In the genomic region with DNA sequence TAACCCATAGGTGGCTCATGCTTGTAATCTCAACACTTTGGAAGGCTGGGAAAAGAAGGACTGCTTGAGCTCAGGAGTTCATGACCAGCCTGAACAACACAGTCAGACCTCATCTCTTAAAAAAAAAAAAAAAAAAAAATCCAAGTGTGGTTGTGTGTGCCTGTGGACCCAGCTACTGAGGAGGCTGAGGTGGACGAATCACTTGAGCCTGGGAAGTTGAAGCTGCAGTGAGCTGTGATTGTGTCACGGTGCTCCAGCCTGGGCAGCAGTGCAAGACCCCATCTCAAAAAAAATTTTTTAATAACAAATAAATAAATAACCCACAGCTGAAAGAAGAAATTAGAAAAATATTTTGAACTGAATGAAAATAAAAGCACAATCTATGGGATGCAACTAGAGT, we compare ENCODE assay signal across 22 cellular contexts. TPM values are rescaled to one million over a fixed set of nuclear protein-coding genes. Genes with fewer than 3 reads are reported as not detected.
A peak's percentile ranks its signal among the peaks of the same experiment; 100 is the strongest.
DNase-seq lines count a peak whose midpoint lies in the region; ATAC-seq, FAIRE-seq and TF ChIP-seq lines count a peak whose summit lies in the region.
"Had no signal": no experiment of that assay in that cellular context is flagged by ENCODE, and none has a peak within 500 bp of the region (broad histone marks: within the 10 kb centered on the region; RNA-seq: fewer than 3 reads in every experiment).

No MANE protein-coding gene starts in this region.

- POLR2A ChIA-PET in K562 (lab: Yijun Ruan, JAX): interaction anchor here (0.6 to 2.7 kb wide), 5 partner anchors 10 to 572 kb away, joined by 3 to 10 read pairs (median 3); partner anchors contain the start of genes DTL and INTS7

- H3K9me3 ChIP-seq in GM23248 (ENCODE audit: low read depth) (no peaks in the 10 kb centered on the region), K562 (replicated peaks; ENCODE audit: control insufficient read depth, insufficient read depth, low read depth, low read length) (peaks cover 7% of the 10 kb centered on the region; the same call in 1 of the 2 replicates)
- H3K9me3 ChIP-seq: BE2C had no signal

- H2AFZ ChIP-seq in GM23248 (no peak overlapping the region), K562 (ENCODE audit: low read depth, low read length) (no peak overlapping the region)

- 98 to 100% methylated on average over 2 of the region's 2 CpGs for WGBS in GM23248 (ENCODE audit: low coverage in 1 of 2, low lambda C conversion rate in 2 of 2, missing lambda C conversion rate in 2 of 2), 2 experiments
- 69% methylated on average over 2 of the region's 2 CpGs for WGBS in K562 (ENCODE audit: insufficient coverage, low coverage, missing lambda C conversion rate)

- no peak overlapping the region for H3K27ac ChIP-seq in GM23248
- no peak overlapping the region for H3K27ac ChIP-seq in K562 (ENCODE audit: extremely low read depth, low read depth, low read length)

- H3K4me2 ChIP-seq in GM23248 (ENCODE audit: unreplicated experiment) (no peak overlapping the region), K562 (ENCODE audit: insufficient read depth, low read length) (no peak overlapping the region)

- no peak for TF ChIP-seq RAD21 in K562 (CRISPR knock-in tag; conservative IDR thresholded peaks at IDR 0.05 in 1 of 2, IDR thresholded peaks at IDR 0.05 in 1 of 2)

- peaks cover 51% of the 10 kb centered on the region for H3K79me2 ChIP-seq in GM23248 (ENCODE audit: insufficient read depth)
- peaks cover 57% of the 10 kb centered on the region for H3K79me2 ChIP-seq in K562 (ENCODE audit: control insufficient read depth, insufficient read depth, low read length)

- FAIRE-seq in K562 (lab: Jason Lieb, UNC): no peak
- FAIRE-seq: G401.6, GM12891, H54 had no signal

- H3K27me3 ChIP-seq in GM23248 (replicated peaks; ENCODE audit: insufficient read depth): no peaks in the 10 kb centered on the region
- H3K27me3 ChIP-seq in K562 (ENCODE audit: control insufficient read depth in 2 of 2, insufficient read depth in 2 of 2, low read length in 2 of 2): no peaks in the 10 kb centered on the region
- H3K27me3 ChIP-seq: BE2C had no signal

- TF ChIP-seq CTCF in HFFc6 (IDR thresholded peaks at IDR 0.05) (peak; percentile 21; the same call in 1 of the 2 replicates), K562 (IDR thresholded peaks at IDR 0.05 in 2 of 3, conservative IDR thresholded peaks at IDR 0.05 in 1 of 3; ENCODE audit: insufficient read depth in 2 of 3, low read depth in 1 of 3, low read length in 3 of 3) (no peak)

- H3K27me3 Mint-ChIP-seq in HFFc6 (ENCODE audit: insufficient read depth): no peaks in the 10 kb centered on the region; the same call in 1 of the 2 replicates
- H3K27me3 Mint-ChIP-seq: CD4-positive, CD25-positive, alpha-beta regulatory T cell; CD8-positive, alpha-beta memory T cell had no signal

- CTCF ChIA-PET in K562 (lab: Yijun Ruan, JAX; ENCODE audit: low intra/inter-chr PET ratio): interaction anchor here (0.6 kb wide), 1 partner anchor 248 kb away, joined by 5 read pairs; no protein-coding TSS in a partner anchor

- H3K4me3 ChIP-seq in GM23248 (no peak overlapping the region), K562 (no peak overlapping the region)

- no peaks in the 10 kb centered on the region for H3F3A ChIP-seq in GM23248 (ENCODE audit: insufficient read depth)

- no peak for TF ChIP-seq POLR2A in K562 (conservative IDR thresholded peaks at IDR 0.05)

- H3K36me3 ChIP-seq in GM23248 (ENCODE audit: low read depth) (peaks cover 4% of the 10 kb centered on the region), K562 (ENCODE audit: control insufficient read depth, insufficient read depth, low read length) (peaks cover 43% of the 10 kb centered on the region)

- in situ Hi-C loops in GM23248 (cut with MboI) (loop anchor here (25.0 kb wide), 1 partner anchor 334 kb away; the partner anchor contains the start of gene NEK2), K562 (cut with MboI) (no loop called here)

- ATAC-seq in K562: peak; percentile 51
- no peak for ATAC-seq in GM19467 (IDR thresholded peaks at IDR 0.05; ENCODE audit: unreplicated experiment)
- ATAC-seq in GM18519 (IDR thresholded peaks at IDR 0.05; ENCODE audit: low FRiP score, unreplicated experiment): no peak
- no peak for ATAC-seq in HG03280 (IDR thresholded peaks at IDR 0.05; ENCODE audit: unreplicated experiment)

- no peaks in the 10 kb centered on the region for H3K9me2 ChIP-seq in GM23248 (ENCODE audit: insufficient read depth)

- peak; percentile 3 for DNase-seq in GM23248
- no peak for DNase-seq in HFFc6
- no peak for DNase-seq in K562 (ENCODE audit: extremely low read depth in 1 of 4, low spot score in 3 of 4)
- DNase-seq: BE2C; C1 segment of cervical spinal cord; CD4-positive, CD25-positive, alpha-beta regulatory T cell; CD8-positive, alpha-beta memory T cell; COR-L47; DMS 273 treated with DMSO at 0.1 percent for 48 hours; DMS53; DND-41; EL; HCEC 1CT; IMR-90; Karpas-422; KBM-7 had no signal

- TF ChIP-seq EP300 in K562 (IDR thresholded peaks at IDR 0.05; ENCODE audit: low read length): no peak

- H3K4me3 Mint-ChIP-seq in HFFc6: no peak overlapping the region
- H3K4me3 Mint-ChIP-seq: CD4-positive, CD25-positive, alpha-beta regulatory T cell; CD8-positive, alpha-beta memory T cell had no signal

- H3K4me1 ChIP-seq in GM23248 (ENCODE audit: insufficient read depth) (no peaks in the 10 kb centered on the region), K562 (replicated peaks in 1 of 2; ENCODE audit: control insufficient read depth in 2 of 2, insufficient read depth in 2 of 2, low read length in 2 of 2) (no peaks in the 10 kb centered on the region)
- H3K4me1 ChIP-seq: BE2C had no signal

- intact Hi-C loops in K562 (cut with micrococcal nuclease): no loop called here

- no peaks in the 10 kb centered on the region for H4K20me1 ChIP-seq in GM23248 (ENCODE audit: insufficient read depth)
- no peaks in the 10 kb centered on the region for H4K20me1 ChIP-seq in K562 (replicated peaks; ENCODE audit: control insufficient read depth, insufficient read depth, low read length)

- H3K9me3 Mint-ChIP-seq in HFFc6: no peaks in the 10 kb centered on the region

- peaks cover 18% of the 10 kb centered on the region for H3K36me3 Mint-ChIP-seq in HFFc6 (ENCODE audit: low read depth)

- 0 out of 2 replicates have a peak overlapping the region, but pooled peaks have one; percentile 7 for H3K27ac Mint-ChIP-seq in HFFc6
- H3K27ac Mint-ChIP-seq: CD4-positive, CD25-positive, alpha-beta regulatory T cell had no signal

- peaks cover 12% of the 10 kb centered on the region for H3K4me1 Mint-ChIP-seq in HFFc6 (ENCODE audit: low read depth)

- no peak overlapping the region for H3K9ac ChIP-seq in GM23248
- no peak overlapping the region for H3K9ac ChIP-seq in K562 (ENCODE audit: insufficient read depth in 1 of 2, low read depth in 2 of 2, low read length in 2 of 2)

- no TSS peak for BruUV-seq in K562 (replicated peaks; lab: Mats Ljungman, UMichigan)

- H3K9me1 ChIP-seq in K562 (ENCODE audit: control insufficient read depth, insufficient read depth, low read length): no peaks in the 10 kb centered on the region

TF ChIP-seq in K562, 482 proteins besides CTCF, POLR2A, EP300 and RAD21 (continues in another document):
- 0 out of 2 replicates have a peak, but pooled peaks have one; percentile 23 for TF ChIP-seq ZNF384 (IDR thresholded peaks at IDR 0.05; ENCODE audit: low read depth, low read length)

RNA-seq across cellular contexts. Expression of gene INTS7, which starts 13.8 kb away (rescaled TPM):
- total RNA-seq in GM23248 (2014; rRNA removed; shearing (Covaris generic)): 9.6 and 12.1 TPM in 2 replicates
- polyA plus RNA-seq in GM23248 (2016; fragmentation: Nextera tagmentation; extraction: Ambion mirVana): 9.8 and 11.8 TPM in 2 replicates
- total RNA-seq in HFFc6 (2021; fragmentation: NEBNext Ultra II Directional; extraction: Animal tissue kit (Norgen Biotek cat#: 25700)): 10 to 100 TPM in 5 of 6 experiments, 1 to 10 TPM in 1; 9.6 to 14.5 (median 13.3) TPM
- 77.2 and 123 TPM in 2 replicates for total RNA-seq in K562 (2011; cell fraction: chromatin; rRNA removed; ENCODE audit: low replicate concordance)
- total RNA-seq in K562 (2011; cell fraction: nucleolus; rRNA removed): 32.5 and 36.2 TPM in 2 replicates
- 45.5 and 66.6 TPM in 2 replicates for total RNA-seq in K562 (2011; cell fraction: nucleoplasm; rRNA removed)
- total RNA-seq in K562 (2014; rRNA removed): 27.3 and 33.8 TPM in 2 replicates
- 41.8 and 45.2 TPM in 2 replicates for total RNA-seq in K562 (2014; rRNA removed; fragmentation: Illumina TruSeq; extraction: Trizol)
- 34.3 and 38.9 TPM in 2 replicates for total RNA-seq in K562 (2015; rRNA removed; fragmentation: Illumina TruSeq; extraction: Trizol)
- 38.0 and 40.4 TPM in 2 replicates for total RNA-seq in K562 (2021)
- 66.4 and 68.4 TPM in 2 replicates for polyA plus RNA-seq in K562 (2011; rRNA removed)
- polyA plus RNA-seq in K562 (2011; cell fraction: cytosol; rRNA removed): 29.8 and 33.2 TPM in 2 replicates
- 36.3 and 41.0 TPM in 2 replicates for polyA plus RNA-seq in K562 (2011; cell fraction: nucleus; rRNA removed)
- polyA plus RNA-seq in K562 (2012): 29.0 and 29.7 TPM in 2 replicates
- 42.8 and 51.2 TPM in 2 replicates for polyA plus RNA-seq in K562 (2014; fragmentation: Illumina TruSeq; extraction: Trizol)
- 10 to 100 TPM; 36.5 to 57.0 TPM for polyA plus RNA-seq in K562 (2014; fragmentation: Nextera tagmentation; extraction: Ambion mirVana)
- 29.8 and 33.3 TPM in 2 replicates for polyA plus RNA-seq in K562 (2014; rRNA removed)
- 98.6 and 113 TPM in 2 replicates for polyA minus RNA-seq in K562 (2011; rRNA and poly(A)+ RNA removed)
- polyA minus RNA-seq in K562 (2011; cell fraction: cytosol; rRNA and poly(A)+ RNA removed): 39.9 and 52.7 TPM in 2 replicates
- 37.4 and 74.0 TPM in 2 replicates for polyA minus RNA-seq in K562 (2011; cell fraction: nucleus; rRNA and poly(A)+ RNA removed)

RNA-seq across cellular contexts. Expression of gene DTL, which starts 14.0 kb away (rescaled TPM):
- total RNA-seq in GM23248 (2014; rRNA removed; shearing (Covaris generic)): 8.2 and 10.5 TPM in 2 replicates
- polyA plus RNA-seq in GM23248 (2016; fragmentation: Nextera tagmentation; extraction: Ambion mirVana): 7.6 and 9.7 TPM in 2 replicates
- 10 to 100 TPM; 13.3 to 21.7 (median 18.2) TPM for total RNA-seq in HFFc6 (2021; fragmentation: NEBNext Ultra II Directional; extraction: Animal tissue kit (Norgen Biotek cat#: 25700))
- total RNA-seq in K562 (2011; cell fraction: chromatin; rRNA removed; ENCODE audit: low replicate concordance): 43.6 and 104 TPM in 2 replicates
- 28.5 and 36.7 TPM in 2 replicates for total RNA-seq in K562 (2011; cell fraction: nucleolus; rRNA removed)
- 41.9 and 52.9 TPM in 2 replicates for total RNA-seq in K562 (2011; cell fraction: nucleoplasm; rRNA removed)
- total RNA-seq in K562 (2014; rRNA removed): 49.1 and 57.4 TPM in 2 replicates
- 63.2 and 71.8 TPM in 2 replicates for total RNA-seq in K562 (2014; rRNA removed; fragmentation: Illumina TruSeq; extraction: Trizol)
- total RNA-seq in K562 (2015; rRNA removed; fragmentation: Illumina TruSeq; extraction: Trizol): 49.2 and 57.7 TPM in 2 replicates
- total RNA-seq in K562 (2021): 64.3 and 74.4 TPM in 2 replicates
- polyA plus RNA-seq in K562 (2011; rRNA removed): 66.2 and 86.2 TPM in 2 replicates
- polyA plus RNA-seq in K562 (2011; cell fraction: cytosol; rRNA removed): 53.2 and 54.9 TPM in 2 replicates
- 96.4 and 104 TPM in 2 replicates for polyA plus RNA-seq in K562 (2011; cell fraction: nucleus; rRNA removed)
- 42.5 and 55.4 TPM in 2 replicates for polyA plus RNA-seq in K562 (2012)
- polyA plus RNA-seq in K562 (2014; fragmentation: Illumina TruSeq; extraction: Trizol): 70.5 and 81.0 TPM in 2 replicates
- 10 to 100 TPM; 38.3 to 66.7 TPM for polyA plus RNA-seq in K562 (2014; fragmentation: Nextera tagmentation; extraction: Ambion mirVana)
- 42.9 and 48.6 TPM in 2 replicates for polyA plus RNA-seq in K562 (2014; rRNA removed)
- polyA minus RNA-seq in K562 (2011; rRNA and poly(A)+ RNA removed): 116 and 121 TPM in 2 replicates
- 30.4 and 53.4 TPM in 2 replicates for polyA minus RNA-seq in K562 (2011; cell fraction: cytosol; rRNA and poly(A)+ RNA removed)
- 49.1 and 71.4 TPM in 2 replicates for polyA minus RNA-seq in K562 (2011; cell fraction: nucleus; rRNA and poly(A)+ RNA removed)
